13 cellular contexts compared by ENCODE assay signal in genomic region chr4:185716008-185716976, GRCh38.
DNase-seq lines count a peak whose midpoint lies in the region; ATAC-seq and TF ChIP-seq lines count a peak whose summit lies in the region.
"Had no signal": no experiment of that assay in that cellular context is flagged by ENCODE, and none has a peak within 500 bp of the region (broad histone marks: within the 10 kb centered on the region; RNA-seq: fewer than 3 reads in every experiment).

No MANE protein-coding gene starts in this region.

- H3K27me3 Mint-ChIP-seq in mesothelial cell of epicardium (ENCODE audit: low read depth) = peaks cover 7% of the 10 kb centered on the region

- no peak overlapping the region for H3K9ac ChIP-seq in rectal smooth muscle tissue (ENCODE audit: low read length)

- H3K9me3 ChIP-seq in heart left ventricle = no peaks in the 10 kb centered on the region
- H3K9me3 ChIP-seq: colonic mucosa had no signal

- TF ChIP-seq EP300 in Ishikawa (IDR thresholded peaks at IDR 0.05; ENCODE audit: borderline replicate concordance) = peak; percentile 44; the same call in 1 of the 2 replicates

- H3K4me3 ChIP-seq in heart left ventricle (peak overlapping the region in 5 of 12 donors; percentile 6 to 23 (median 19)), rectal smooth muscle tissue (ENCODE audit: low read length) (no peak overlapping the region)
- H3K4me3 ChIP-seq: colonic mucosa had no signal

- no peak overlapping the region for H3K4me3 Mint-ChIP-seq in mesothelial cell of epicardium
- H3K4me3 Mint-ChIP-seq: activated naive CD4-positive, alpha-beta T cell treated with anti-CD3 and anti-CD28 coated beads, Interleukin-2, amount 50 U/mL, for 24 hours; H9; T-helper 17 cell had no signal

- H3K36me3 Mint-ChIP-seq in mesothelial cell of epicardium = no peaks in the 10 kb centered on the region
- H3K36me3 Mint-ChIP-seq: activated naive CD4-positive, alpha-beta T cell treated with anti-CD3 and anti-CD28 coated beads, Interleukin-2, amount 50 U/mL, for 24 hours had no signal

- intact Hi-C loops in heart left ventricle (cut with DNase I) = loop anchor here in 3 of 10 donors (2.0 to 5.0 kb wide), 3 partner anchors 34 to 49 kb away; no protein-coding TSS in a partner anchor

- H3K4me1 Mint-ChIP-seq in mesothelial cell of epicardium = peaks cover 13% of the 10 kb centered on the region
- H3K4me1 Mint-ChIP-seq: activated naive CD4-positive, alpha-beta T cell treated with anti-CD3 and anti-CD28 coated beads, Interleukin-2, amount 50 U/mL, for 24 hours; T-helper 17 cell had no signal

- peak; percentile 71 for DNase-seq in NCI-H510A (lab: John Stamatoyannopoulos, UW)
- DNase-seq in heart left ventricle = peak in 3 of 5 donors; percentile 38 to 52 (median 43)
- DNase-seq in NCI-H82 treated with DMSO at 0.1 percent for 48 hours (lab: John Stamatoyannopoulos, UW; ENCODE audit: unreplicated experiment) = no peak
- DNase-seq in mesothelial cell of epicardium (ENCODE audit: low spot score in 2 of 2, unreplicated experiment in 2 of 2) = no peak
- DNase-seq in activated naive CD4-positive, alpha-beta T cell treated with Interleukin-2 at 50 U/mL for 16 hours = no peak
- DNase-seq in stimulated activated CD4-positive, alpha-beta T cell treated with anti-CD3 and anti-CD28 coated beads, Interleukin-4, amount 100 ng/mL, for 4 hours = no peak
- DNase-seq: colonic mucosa, H9, KBM-7, T-helper 17 cell had no signal

- H3K9me3 Mint-ChIP-seq in mesothelial cell of epicardium = no peaks in the 10 kb centered on the region
- H3K9me3 Mint-ChIP-seq: activated naive CD4-positive, alpha-beta T cell treated with anti-CD3 and anti-CD28 coated beads, Interleukin-2, amount 50 U/mL, for 24 hours had no signal

- ATAC-seq in heart left ventricle = peak; percentile 43 to 67 (median 55)
- ATAC-seq: T-helper 17 cell had no signal

- H3K27ac ChIP-seq in heart left ventricle = peak overlapping the region in 11 of 12 donors; percentile 38 to 86 (median 63)
- peak overlapping the region; percentile 3 for H3K27ac ChIP-seq in rectal smooth muscle tissue (ENCODE audit: low read depth, low read length)
- H3K27ac ChIP-seq: colonic mucosa had no signal

- H3K27me3 ChIP-seq in heart left ventricle = no peaks in the 10 kb centered on the region
- H3K27me3 ChIP-seq in rectal smooth muscle tissue (ENCODE audit: control insufficient read depth, insufficient read depth, low read length) = no peaks in the 10 kb centered on the region
- H3K27me3 ChIP-seq: colonic mucosa had no signal

- WGBS in heart left ventricle, 4 donors = 36 to 43% (median 41%) methylated on average over 18 of the region's 18 CpGs

- peaks cover 3 to 86% (median 43%) of the 10 kb centered on the region in 12 donors for H3K4me1 ChIP-seq in heart left ventricle
- peaks cover 22% of the 10 kb centered on the region for H3K4me1 ChIP-seq in rectal smooth muscle tissue (ENCODE audit: control insufficient read depth, insufficient read depth, low read length)
- H3K4me1 ChIP-seq: colonic mucosa had no signal

- TF ChIP-seq POLR2A in heart left ventricle (IDR thresholded peaks at IDR 0.05) = no peak

- no peak for TF ChIP-seq CTCF in heart left ventricle (IDR thresholded peaks at IDR 0.05)
- no peak for TF ChIP-seq CTCF in mesothelial cell of epicardium (IDR thresholded peaks at IDR 0.05; ENCODE audit: unreplicated experiment)

- H3K36me3 ChIP-seq in heart left ventricle (peaks cover 0 to 3% (median 0%) of the 10 kb centered on the region in 9 donors), rectal smooth muscle tissue (ENCODE audit: control insufficient read depth, insufficient read depth, low read length) (no peaks in the 10 kb centered on the region)
- H3K36me3 ChIP-seq: colonic mucosa had no signal

- no peak overlapping the region for H3K27ac Mint-ChIP-seq in mesothelial cell of epicardium
- H3K27ac Mint-ChIP-seq: activated naive CD4-positive, alpha-beta T cell treated with anti-CD3 and anti-CD28 coated beads, Interleukin-2, amount 50 U/mL, for 24 hours; H9; T-helper 17 cell had no signal

- TF ChIP-seq RAD21 in Ishikawa (IDR thresholded peaks at IDR 0.05; ENCODE audit: low read depth) = no peak

TF ChIP-seq in Ishikawa, 13 proteins besides CTCF, POLR2A, EP300 and RAD21:
- peak; percentile 46; the same call in 1 of the 2 replicates for TF ChIP-seq TEAD4 (IDR thresholded peaks at IDR 0.05)
- TF ChIP-seq EGR1 (IDR thresholded peaks at IDR 0.05) = no peak
- 0 out of 2 replicates have a peak, but pooled peaks have one; percentile 33 for TF ChIP-seq TCF12 (IDR thresholded peaks at IDR 0.05; ENCODE audit: low read depth)
- peak; percentile 35; the same call in 1 of the 2 replicates for TF ChIP-seq MAX (IDR thresholded peaks at IDR 0.05)
- no peak for TF ChIP-seq CEBPB (IDR thresholded peaks at IDR 0.05)
- peak; percentile 86 for TF ChIP-seq NFIC (IDR thresholded peaks at IDR 0.05)

Comparison
In these comparisons a context has a peak if more than half of its experiments do, and no peak if none do; other contexts are left out.
1. DNase-seq: peak in NCI-H510A (single experiment) and heart left ventricle (3 of 5); none in NCI-H82 treated with DMSO at 0.1 percent for 48 hours (single experiment), mesothelial cell of epicardium (0 of 2), activated naive CD4-positive, alpha-beta T cell treated with Interleukin-2 at 50 U/mL for 16 hours (single experiment) and stimulated activated CD4-positive, alpha-beta T cell treated with anti-CD3 and anti-CD28 coated beads, Interleukin-4, amount 100 ng/mL, for 4 hours (0 of 2).